1 cellular context compared by ENCODE assay signal in genomic region chr13:99973163-99973785, GRCh38.
TF ChIP-seq lines count a peak whose summit lies in the region.

No MANE protein-coding gene starts in this region.

TF ChIP-seq in H1, 55 proteins besides CTCF, POLR2A, EP300 and RAD21:
- no peak for TF ChIP-seq ASH2L (IDR thresholded peaks at IDR 0.05; ENCODE audit: low read length)
